Comparison of ENCODE assay signal across 1 cellular context in the genomic region with DNA sequence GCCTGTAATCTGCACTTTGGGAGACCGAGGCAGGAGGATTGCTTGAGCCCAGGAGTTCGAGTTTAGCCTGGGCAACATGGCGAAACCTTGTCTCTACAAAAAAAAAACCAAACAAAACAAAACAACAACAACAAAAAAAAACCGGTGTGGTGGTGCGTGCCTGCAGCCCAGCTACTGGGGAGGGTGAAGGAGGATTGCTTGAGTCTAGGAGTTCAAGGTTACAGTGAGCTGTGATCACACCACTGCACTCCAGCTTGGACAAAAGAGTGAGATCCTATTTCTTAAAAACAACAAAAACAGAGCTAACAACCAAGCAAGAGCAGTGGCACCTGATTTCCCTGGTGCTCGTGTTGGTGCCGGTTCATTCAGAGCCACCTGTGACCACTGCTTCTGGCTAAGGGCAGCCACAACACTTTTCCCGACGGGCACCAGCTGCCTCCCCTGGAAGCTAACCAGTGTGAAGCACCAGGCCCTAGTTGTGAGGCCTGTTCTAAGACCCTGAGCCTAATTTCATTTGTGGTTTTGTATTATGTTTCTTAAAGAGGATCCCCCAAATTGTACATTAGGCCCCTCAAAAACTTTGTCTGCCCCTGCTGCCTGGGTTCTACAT.
TF ChIP-seq lines count a peak whose summit lies in the region.

No MANE protein-coding gene starts in this region.

TF ChIP-seq in HCT116, 20 proteins besides CTCF, POLR2A, EP300 and RAD21 (continued from another document):
- TF ChIP-seq, protein P1, sequence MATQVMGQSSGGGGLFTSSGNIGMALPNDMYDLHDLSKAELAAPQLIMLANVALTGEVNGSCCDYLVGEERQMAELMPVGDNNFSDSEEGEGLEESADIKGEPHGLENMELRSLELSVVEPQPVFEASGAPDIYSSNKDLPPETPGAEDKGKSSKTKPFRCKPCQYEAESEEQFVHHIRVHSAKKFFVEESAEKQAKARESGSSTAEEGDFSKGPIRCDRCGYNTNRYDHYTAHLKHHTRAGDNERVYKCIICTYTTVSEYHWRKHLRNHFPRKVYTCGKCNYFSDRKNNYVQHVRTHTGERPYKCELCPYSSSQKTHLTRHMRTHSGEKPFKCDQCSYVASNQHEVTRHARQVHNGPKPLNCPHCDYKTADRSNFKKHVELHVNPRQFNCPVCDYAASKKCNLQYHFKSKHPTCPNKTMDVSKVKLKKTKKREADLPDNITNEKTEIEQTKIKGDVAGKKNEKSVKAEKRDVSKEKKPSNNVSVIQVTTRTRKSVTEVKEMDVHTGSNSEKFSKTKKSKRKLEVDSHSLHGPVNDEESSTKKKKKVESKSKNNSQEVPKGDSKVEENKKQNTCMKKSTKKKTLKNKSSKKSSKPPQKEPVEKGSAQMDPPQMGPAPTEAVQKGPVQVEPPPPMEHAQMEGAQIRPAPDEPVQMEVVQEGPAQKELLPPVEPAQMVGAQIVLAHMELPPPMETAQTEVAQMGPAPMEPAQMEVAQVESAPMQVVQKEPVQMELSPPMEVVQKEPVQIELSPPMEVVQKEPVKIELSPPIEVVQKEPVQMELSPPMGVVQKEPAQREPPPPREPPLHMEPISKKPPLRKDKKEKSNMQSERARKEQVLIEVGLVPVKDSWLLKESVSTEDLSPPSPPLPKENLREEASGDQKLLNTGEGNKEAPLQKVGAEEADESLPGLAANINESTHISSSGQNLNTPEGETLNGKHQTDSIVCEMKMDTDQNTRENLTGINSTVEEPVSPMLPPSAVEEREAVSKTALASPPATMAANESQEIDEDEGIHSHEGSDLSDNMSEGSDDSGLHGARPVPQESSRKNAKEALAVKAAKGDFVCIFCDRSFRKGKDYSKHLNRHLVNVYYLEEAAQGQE (IDR thresholded peaks at IDR 0.05; ENCODE audit: low read depth) = no peak
- TF ChIP-seq ZFX (IDR thresholded peaks at IDR 0.05) (no peak), EZH2phosphoT487 (IDR thresholded peaks at IDR 0.05; ENCODE audit: borderline replicate concordance) (no peak)
